ENCODE assay signal across 8 cellular contexts in genomic region chr19:47445937-47446402, GRCh38.
DNase-seq lines count a peak whose midpoint lies in the region; ATAC-seq and FAIRE-seq lines count a peak whose summit lies in the region.

No MANE protein-coding gene starts in this region.

- H3K9me3 Mint-ChIP-seq in effector memory CD8-positive, alpha-beta T cell: peaks cover 0 to 1% of the 10 kb centered on the region in 2 donors

- H3K27ac Mint-ChIP-seq in effector memory CD8-positive, alpha-beta T cell: no peak overlapping the region

- peaks cover 38 to 44% of the 10 kb centered on the region in 2 donors for H3K4me1 Mint-ChIP-seq in effector memory CD8-positive, alpha-beta T cell (ENCODE audit: low read depth in 2 of 2)

- H3K4me3 Mint-ChIP-seq in effector memory CD8-positive, alpha-beta T cell: peak overlapping the region; percentile 70 to 77

- intact Hi-C loops in posterior cingulate gyrus (cut with DNase I): no loop called here

- DNase-seq in DMS153 (lab: John Stamatoyannopoulos, UW) (peak; percentile 47), NCI-H1694 (lab: John Stamatoyannopoulos, UW) (peak; percentile 38), posterior cingulate gyrus (peak in 9 of 10 donors; percentile 38 to 94 (median 57)), HTR-8/SVneo (ENCODE audit: insufficient read length, low spot score) (no peak)
- peak; percentile 89 to 93 for DNase-seq in activated CD4-positive, alpha-beta T cell treated with anti-CD3 and anti-CD28 coated beads for 4 hours
- DNase-seq in effector memory CD8-positive, alpha-beta T cell: peak; percentile 60 to 65 (median 61)

- peaks cover 13% of the 10 kb centered on the region for H3K36me3 Mint-ChIP-seq in effector memory CD8-positive, alpha-beta T cell (ENCODE audit: insufficient read depth)

- ATAC-seq in effector memory CD8-positive, alpha-beta T cell (replicated peaks): peak; percentile 89
- no peak for ATAC-seq in GM19397 (IDR thresholded peaks at IDR 0.05; ENCODE audit: unreplicated experiment)
- ATAC-seq in GM19035 (IDR thresholded peaks at IDR 0.05; ENCODE audit: unreplicated experiment): no peak

- no peak for FAIRE-seq in HTR-8/SVneo (lab: Jason Lieb, UNC)

- H3K27me3 Mint-ChIP-seq in effector memory CD8-positive, alpha-beta T cell: peaks cover 83 to 96% of the 10 kb centered on the region in 2 donors
